In the genomic region with DNA sequence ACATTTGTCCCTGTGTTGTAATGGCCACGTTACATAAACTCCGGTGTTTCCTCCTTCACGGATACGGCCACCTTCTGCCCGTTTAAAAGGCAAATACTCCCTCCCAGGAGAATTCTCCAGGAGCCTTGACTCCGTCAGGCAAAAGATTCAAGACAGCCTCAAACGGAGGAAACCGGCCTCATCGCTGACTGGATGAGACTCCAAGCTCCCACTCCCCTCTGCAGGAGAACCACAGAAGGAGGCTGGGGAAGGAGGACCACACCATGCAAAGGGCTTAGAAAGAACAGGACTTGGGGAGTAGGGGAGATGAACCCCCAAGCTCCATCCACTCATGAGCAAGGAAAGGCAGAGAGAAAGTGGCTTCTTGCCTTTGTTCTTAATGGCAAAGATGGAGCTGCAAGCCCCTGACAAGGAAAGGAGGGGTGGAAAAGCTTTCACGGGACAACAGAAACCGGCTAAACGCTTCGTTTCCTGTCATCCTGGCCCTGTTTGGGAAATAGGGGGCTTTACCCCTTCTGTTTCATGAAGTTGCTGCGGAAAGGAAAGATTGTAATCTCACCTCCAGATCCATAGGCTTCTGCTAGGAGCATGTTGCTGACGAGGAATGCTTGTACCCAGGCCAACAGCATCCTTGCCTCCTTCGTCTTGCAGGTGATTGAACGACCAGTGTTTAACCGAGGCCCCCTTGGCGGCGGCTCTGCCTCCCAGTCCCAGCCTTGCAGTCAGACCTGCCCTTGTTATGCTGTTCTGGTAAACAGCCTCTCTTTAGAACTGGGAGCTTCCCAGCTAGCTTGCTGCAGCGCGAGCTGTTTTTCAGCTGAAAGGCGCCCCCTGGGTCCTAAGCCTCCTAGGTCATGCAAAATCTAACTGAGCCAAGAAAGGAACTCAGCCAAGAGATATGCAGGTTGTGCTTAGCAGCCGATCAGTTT, we compare ENCODE assay signal across 8 cellular contexts. TPM values are rescaled to one million over a fixed set of nuclear protein-coding genes. Genes with fewer than 3 reads are reported as not detected.
A peak's percentile ranks its signal among the peaks of the same experiment; 100 is the strongest.
DNase-seq lines count a peak whose midpoint lies in the region; ATAC-seq, FAIRE-seq and TF ChIP-seq lines count a peak whose summit lies in the region.

A gene with protein sequence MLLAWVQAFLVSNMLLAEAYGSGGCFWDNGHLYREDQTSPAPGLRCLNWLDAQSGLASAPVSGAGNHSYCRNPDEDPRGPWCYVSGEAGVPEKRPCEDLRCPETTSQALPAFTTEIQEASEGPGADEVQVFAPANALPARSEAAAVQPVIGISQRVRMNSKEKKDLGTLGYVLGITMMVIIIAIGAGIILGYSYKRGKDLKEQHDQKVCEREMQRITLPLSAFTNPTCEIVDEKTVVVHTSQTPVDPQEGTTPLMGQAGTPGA (minus strand): TSS at position 773 of the 929 bp plus-strand sequence. CDS start 144 bp downstream, at position 629.

- H3K23ac ChIP-seq in trophoblast cell (ENCODE audit: low read length), result no peak within 1 kb of the TSS

- peak within 1 kb of the TSS; percentile 99 for H3K4me3 Mint-ChIP-seq in T-helper 17 cell

- H3K79me1 ChIP-seq in trophoblast cell (ENCODE audit: low read length), result peaks cover 17% of the 10 kb centered on the region

- no peaks in the 10 kb centered on the region for H3K9me3 ChIP-seq in T-helper 17 cell (ENCODE audit: control insufficient read depth, low read length, poor library complexity, severe bottlenecking)
- H3K9me3 ChIP-seq in heart right ventricle, result no peaks in the 10 kb centered on the region
- no peaks in the 10 kb centered on the region for H3K9me3 ChIP-seq in trophoblast cell (ENCODE audit: insufficient read depth, low read depth, low read length)
- no peaks in the 10 kb centered on the region for H3K9me3 ChIP-seq in thyroid gland

- no peak within 1 kb of the TSS for H2BK5ac ChIP-seq in trophoblast cell (ENCODE audit: low read depth, low read length, poor library complexity)

- no peak within 1 kb of the TSS for H3K9ac ChIP-seq in trophoblast cell (ENCODE audit: low read length)

- peak; percentile 94 for FAIRE-seq in GM19239 (lab: Jason Lieb, UNC)

- peak within 1 kb of the TSS; percentile 81 for H3K4me2 ChIP-seq in trophoblast cell (ENCODE audit: low read length)

- peak within 1 kb of the TSS; percentile 100 for H3K27ac Mint-ChIP-seq in T-helper 17 cell

- peak within 1 kb of the TSS; percentile 35 for H4K12ac ChIP-seq in trophoblast cell (ENCODE audit: low read depth, low read length)

- TF ChIP-seq POLR2A in thyroid gland (IDR thresholded peaks at IDR 0.05), result peak; percentile 86 to 98

- no peaks in the 10 kb centered on the region for H3K27me3 ChIP-seq in ACC112 (ENCODE audit: insufficient read depth, low read length)
- no peaks in the 10 kb centered on the region for H3K27me3 ChIP-seq in heart right ventricle
- no peaks in the 10 kb centered on the region for H3K27me3 ChIP-seq in trophoblast cell (ENCODE audit: insufficient read depth, low read length)
- no peaks in the 10 kb centered on the region for H3K27me3 ChIP-seq in thyroid gland

- H3K36me3 ChIP-seq in ACC112 (ENCODE audit: insufficient read depth, low read length) (no peaks in the 10 kb centered on the region), heart right ventricle (peaks cover 0 to 34% (median 22%) of the 10 kb centered on the region in 9 donors), trophoblast cell (ENCODE audit: control insufficient read depth in 1 of 2, insufficient read depth in 2 of 2, low read length in 2 of 2) (no peaks in the 10 kb centered on the region), thyroid gland (peaks cover 0 to 17% of the 10 kb centered on the region in 2 donors)

- 0 to 1% methylated on average over 24 of the region's 24 CpGs for WGBS in heart right ventricle, 2 donors
- WGBS in trophoblast cell (ENCODE audit: extremely low coverage, insufficient coverage, insufficient read length), result no CpG with 5 or more reads among the region's 24 CpGs
- 0 to 1% methylated on average over 24 of the region's 24 CpGs for WGBS in thyroid gland, 2 donors

- H3K79me2 ChIP-seq in ACC112 (ENCODE audit: control insufficient read depth, insufficient read depth, low read length, unreplicated experiment) (no peaks in the 10 kb centered on the region), trophoblast cell (ENCODE audit: control insufficient read depth, insufficient read depth, low read length, poor library complexity) (no peaks in the 10 kb centered on the region)

- H3K4ac ChIP-seq in trophoblast cell (ENCODE audit: low read depth, low read length), result peak within 1 kb of the TSS; percentile 27

- peaks cover 9% of the 10 kb centered on the region for H3K36me3 Mint-ChIP-seq in T-helper 17 cell (ENCODE audit: low read depth)

- H2AFZ ChIP-seq in ACC112 (ENCODE audit: low read length, unreplicated experiment), result no peak within 1 kb of the TSS
- peak within 1 kb of the TSS; percentile 17 for H2AFZ ChIP-seq in trophoblast cell (ENCODE audit: insufficient read depth, low read length, poor library complexity)

- ATAC-seq in T-helper 17 cell, result peak; percentile 58
- peak; percentile 66 to 85 (median 76) for ATAC-seq in heart right ventricle

- H3K4me1 ChIP-seq in ACC112 (ENCODE audit: control insufficient read depth, insufficient read depth, low read length, unreplicated experiment), result peaks cover 21% of the 10 kb centered on the region
- H3K4me1 ChIP-seq in heart right ventricle, result peaks cover 18 to 89% (median 62%) of the 10 kb centered on the region in 9 donors
- peaks cover 12 to 23% of the 10 kb centered on the region in 2 experiments for H3K4me1 ChIP-seq in trophoblast cell (ENCODE audit: control insufficient read depth in 1 of 2, insufficient read depth in 2 of 2, low read length in 2 of 2)
- H3K4me1 ChIP-seq in thyroid gland, result peaks cover 48 to 63% of the 10 kb centered on the region in 2 donors

- peak within 1 kb of the TSS; percentile 74 for H2BK120ac ChIP-seq in trophoblast cell (ENCODE audit: insufficient read depth, low read length, poor library complexity)

- H3K27ac ChIP-seq in ACC112 (ENCODE audit: low read depth, low read length), result peak within 1 kb of the TSS; percentile 30; the same call in 1 of the 2 replicates
- H3K27ac ChIP-seq in heart right ventricle, result peak within 1 kb of the TSS; percentile 93 to 99 (median 95)
- peak within 1 kb of the TSS; percentile 45 for H3K27ac ChIP-seq in trophoblast cell (ENCODE audit: low read depth, low read length)
- peak within 1 kb of the TSS; percentile 82 to 99 (median 97) for H3K27ac ChIP-seq in thyroid gland

- H3K4me1 Mint-ChIP-seq in T-helper 17 cell, result peaks cover 54% of the 10 kb centered on the region

- H3K4me3 ChIP-seq in ACC112 (ENCODE audit: low read depth, low read length) (peak within 1 kb of the TSS; percentile 76), heart right ventricle (peak within 1 kb of the TSS; percentile 42 to 89 (median 78)), trophoblast cell (ENCODE audit: low read depth, low read length) (peak within 1 kb of the TSS; percentile 49), thyroid gland (replicated peaks in 1 of 3) (peak within 1 kb of the TSS; percentile 10 to 52 (median 38))

- intact Hi-C loops in heart right ventricle (cut with DNase I) (loop anchor here in 2 of 10 donors (1.0 to 5.0 kb wide), 4 partner anchors 21 to 80 kb away; a partner anchor contains a TSS), thyroid gland (cut with DNase I) (no loop called here)

- H4K91ac ChIP-seq in trophoblast cell (ENCODE audit: low read depth, low read length), result peak within 1 kb of the TSS; percentile 74

- peak; percentile 61 for DNase-seq in GM19239 (ENCODE audit: insufficient read length, low spot score)
- DNase-seq in NCI-H146 (lab: John Stamatoyannopoulos, UW), result peak; percentile 66
- DNase-seq in T-helper 17 cell, result peak; percentile 61 to 81 (median 72)
- DNase-seq in amniotic stem cell (lab: John Stamatoyannopoulos, UW), result peak; percentile 59
- DNase-seq in heart right ventricle, result peak; percentile 83 to 94
- DNase-seq in trophoblast cell, result peak; percentile 87 to 93
- DNase-seq in thyroid gland, result peak; percentile 93 to 94

- H3K14ac ChIP-seq in trophoblast cell (ENCODE audit: low read length), result peak within 1 kb of the TSS; percentile 74

- peak within 1 kb of the TSS; percentile 89 for H2BK12ac ChIP-seq in trophoblast cell (ENCODE audit: low read length)

- TF ChIP-seq CTCF in heart right ventricle (IDR thresholded peaks at IDR 0.05) (peak; percentile 11 to 71 (median 59)), thyroid gland (IDR thresholded peaks at IDR 0.05) (peak in 4 of 6 experiments; percentile 47 to 55 (median 53))

- peak within 1 kb of the TSS; percentile 73 for H4K8ac ChIP-seq in trophoblast cell (ENCODE audit: low read depth, low read length)

- peak within 1 kb of the TSS; percentile 22 for H3K18ac ChIP-seq in trophoblast cell (ENCODE audit: low read length)

- H3K27me3 Mint-ChIP-seq in T-helper 17 cell, result no peaks in the 10 kb centered on the region

- peak within 1 kb of the TSS; percentile 30 for H2AK5ac ChIP-seq in trophoblast cell (ENCODE audit: low read length)

RNA-seq across cellular contexts. Expression of the gene that starts here (rescaled TPM):
- total RNA-seq in T-helper 17 cell (100 to 1,000 TPM; 388 to 426 TPM), heart right ventricle (10 to 100 TPM in 9 of 10 donors, 1 to 10 TPM in 1; 3.6 to 28.6 (median 17.6) TPM), thyroid gland (10 to 100 TPM; 39.8 to 88.4 (median 48.1) TPM)
- 1 to 10 TPM; 3.7 to 7.9 TPM for polyA plus RNA-seq in heart right ventricle
- 3.7 and 4.0 TPM in 2 replicates for polyA plus RNA-seq in trophoblast cell (2013)

Comparison
In these comparisons a context has a peak if more than half of its experiments do, and no peak if none do; other contexts are left out.
1. Peak in every context shown above with its lines: DNase-seq, ATAC-seq, H3K4me3 ChIP-seq and H3K27ac ChIP-seq.
2. RNA of the gene that starts here (total RNA-seq): 388 to 426 TPM in T-helper 17 cell; 39.8 to 88.4 TPM in thyroid gland and 3.6 to 28.6 TPM in heart right ventricle; every median in the first group is over 4 times any median in the second.
3. H3K27ac ChIP-seq: peak in every context shown above with its lines; median percentile 97 in thyroid gland; 95 in heart right ventricle; 45 in trophoblast cell; 30 in ACC112.